In the genomic region with DNA sequence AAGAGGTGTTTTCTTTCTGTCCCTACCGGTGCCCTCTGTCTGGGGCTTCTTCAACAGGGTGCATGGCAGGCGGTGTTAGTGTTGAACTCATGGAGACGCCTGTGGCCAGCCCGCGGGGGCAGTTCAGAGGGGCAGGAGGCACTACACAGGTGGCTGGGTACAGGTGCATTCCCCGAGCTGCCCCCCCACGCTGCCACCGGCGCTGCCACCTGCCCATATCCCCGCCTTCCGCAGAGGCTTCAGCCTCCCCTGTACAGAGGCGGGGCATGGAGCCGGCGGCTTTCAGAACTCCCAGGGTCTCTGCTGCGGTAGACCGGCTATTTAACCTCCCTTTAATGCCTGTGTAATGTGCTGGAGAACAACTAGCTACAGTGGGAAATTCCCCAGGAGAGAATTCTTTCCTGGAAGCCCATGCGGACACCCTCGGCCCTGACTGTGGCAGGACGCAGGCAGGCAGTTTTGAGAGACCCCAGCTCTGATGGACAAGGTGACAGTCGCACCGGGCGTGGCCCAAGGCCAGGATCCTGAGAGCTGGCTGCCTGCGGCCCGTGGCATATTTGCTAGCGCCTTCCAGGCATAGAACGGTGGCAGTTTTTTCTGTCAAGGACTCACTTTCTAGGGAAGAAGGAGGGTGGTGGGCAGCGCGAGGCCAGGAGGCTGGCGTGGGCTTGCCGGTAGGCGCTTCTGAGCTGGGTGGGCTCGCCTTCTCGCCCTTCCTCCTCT, we compare ENCODE assay signal across 26 cellular contexts.
"Had no signal": no experiment of that assay in that cellular context is flagged by ENCODE, and none has a peak within 500 bp of the region (broad histone marks: within the 10 kb centered on the region; RNA-seq: fewer than 3 reads in every experiment).

No MANE protein-coding gene starts in this region.

- H3K4me3 ChIP-seq: esophagus squamous epithelium, heart right ventricle, suprapubic skin, tibial artery had no signal

- DNase-seq: activated CD4-positive, alpha-beta memory T cell treated with anti-CD3 and anti-CD28 coated beads for 36 hours; activated CD4-positive, alpha-beta T cell treated with anti-CD3 and anti-CD28 coated beads, Interleukin-2, amount 10 ng/mL, durations not matched to agents 24 days and 14 days; activated CD8-positive, alpha-beta memory T cell treated with anti-CD3 and anti-CD28 coated beads, Interleukin-2, amount 50 U/mL, for 4 hours; activated naive CD4-positive, alpha-beta T cell treated with anti-CD3 and anti-CD28 coated beads, Interleukin-2, amount 50 U/mL, for 16 hours; activated T-cell treated with anti-CD3 and anti-CD28 coated beads, Interleukin-2, amount 50 U/mL, for 1 hour; dermis blood vessel endothelial cell; effector CD4-positive, alpha-beta T cell; esophagus squamous epithelium; foreskin melanocyte; heart right ventricle; kidney glomerular epithelial cell; left ventricle myocardium superior; midbrain; naive thymus-derived CD8-positive, alpha-beta T cell; occipital lobe; stimulated activated naive CD4-positive, alpha-beta T cell; T1000; tibial artery; WERI-Rb-1 had no signal

- H3K9me3 ChIP-seq: esophagus squamous epithelium, heart right ventricle, suprapubic skin, tibial artery had no signal

- H3K27ac ChIP-seq: epithelial cell of prostate, esophagus squamous epithelium, suprapubic skin, tibial artery, WERI-Rb-1 had no signal

- H3K4me1 ChIP-seq: esophagus squamous epithelium, suprapubic skin had no signal

- H3K27me3 ChIP-seq: esophagus squamous epithelium, heart right ventricle had no signal

- H3K27ac Mint-ChIP-seq: activated CD4-positive, alpha-beta memory T cell treated with anti-CD3 and anti-CD28 coated beads for 36 hours; activated CD4-positive, alpha-beta T cell treated with anti-CD3 and anti-CD28 coated beads, Interleukin-2, amount 10 ng/mL, durations not matched to agents 24 days and 14 days; activated T-helper 1 cell treated with anti-CD3 and anti-CD28 coated beads, Interleukin-12 subunit alpha, Interleukin-12 subunit beta, Interleukin-2, Interleukin-4 antibody, amounts not matched to agents 30 ng/mL and 10 ng/mL and 1 ng/mL, durations not matched to agents 14 hours and 24 hours and 36 hours; naive thymus-derived CD8-positive, alpha-beta T cell; T-helper 1 cell treated with Interleukin-12 subunit alpha and Interleukin-12 subunit beta and Interleukin-4 antibody, amounts not matched to agents 30 μg/mL and 1 μg/mL, for 36 hours had no signal

- H3K4me3 Mint-ChIP-seq: activated CD4-positive, alpha-beta memory T cell treated with anti-CD3 and anti-CD28 coated beads for 36 hours; activated CD4-positive, alpha-beta T cell treated with anti-CD3 and anti-CD28 coated beads, Interleukin-2, amount 10 ng/mL, durations not matched to agents 24 days and 14 days; activated T-helper 1 cell treated with anti-CD3 and anti-CD28 coated beads, Interleukin-12 subunit alpha, Interleukin-12 subunit beta, Interleukin-2, Interleukin-4 antibody, amounts not matched to agents 30 ng/mL and 10 ng/mL and 1 ng/mL, durations not matched to agents 14 hours and 24 hours and 36 hours; naive thymus-derived CD8-positive, alpha-beta T cell; neural crest cell; T-helper 1 cell treated with Interleukin-12 subunit alpha and Interleukin-12 subunit beta and Interleukin-4 antibody, amounts not matched to agents 30 μg/mL and 1 μg/mL, for 36 hours had no signal

- H3K27me3 Mint-ChIP-seq: activated CD4-positive, alpha-beta memory T cell treated with anti-CD3 and anti-CD28 coated beads for 36 hours; activated CD4-positive, alpha-beta T cell treated with anti-CD3 and anti-CD28 coated beads, Interleukin-2, amount 10 ng/mL, durations not matched to agents 24 days and 14 days had no signal

- H3K36me3 Mint-ChIP-seq: activated CD4-positive, alpha-beta memory T cell treated with anti-CD3 and anti-CD28 coated beads for 36 hours; naive thymus-derived CD8-positive, alpha-beta T cell had no signal

- H3K9me3 Mint-ChIP-seq: activated CD4-positive, alpha-beta memory T cell treated with anti-CD3 and anti-CD28 coated beads for 36 hours; activated CD4-positive, alpha-beta T cell treated with anti-CD3 and anti-CD28 coated beads, Interleukin-2, amount 10 ng/mL, durations not matched to agents 24 days and 14 days; activated T-helper 1 cell treated with anti-CD3 and anti-CD28 coated beads, Interleukin-12 subunit alpha, Interleukin-12 subunit beta, Interleukin-2, Interleukin-4 antibody, amounts not matched to agents 30 ng/mL and 10 ng/mL and 1 ng/mL, durations not matched to agents 14 hours and 24 hours and 36 hours; naive thymus-derived CD8-positive, alpha-beta T cell; neural crest cell; T-helper 1 cell treated with Interleukin-12 subunit alpha and Interleukin-12 subunit beta and Interleukin-4 antibody, amounts not matched to agents 30 μg/mL and 1 μg/mL, for 36 hours had no signal

- H3K4me1 Mint-ChIP-seq: activated CD4-positive, alpha-beta T cell treated with anti-CD3 and anti-CD28 coated beads, Interleukin-2, amount 10 ng/mL, durations not matched to agents 24 days and 14 days; naive thymus-derived CD8-positive, alpha-beta T cell had no signal

- ATAC-seq: activated CD4-positive, CD25-positive, alpha-beta regulatory T cell treated with anti-CD3 and anti-CD28 coated beads, Interleukin-2, amount 50 U/mL, for 24 hours; heart right ventricle; left ventricle myocardium superior; naive thymus-derived CD8-positive, alpha-beta T cell; right cardiac atrium had no signal

- H3K36me3 ChIP-seq: esophagus squamous epithelium, heart right ventricle, suprapubic skin, tibial artery, WERI-Rb-1 had no signal
